Comparison of ENCODE assay signal across 20 cellular contexts in genomic region chr11:44699497-44699896, GRCh38. TPM values are rescaled to one million over a fixed set of nuclear protein-coding genes. Genes with fewer than 3 reads are reported as not detected.
"Had no signal": no experiment of that assay in that cellular context is flagged by ENCODE, and none has a peak within 500 bp of the region (broad histone marks: within the 10 kb centered on the region; RNA-seq: fewer than 3 reads in every experiment).

No MANE protein-coding gene starts in this region.

- H3K27ac ChIP-seq: esophagus squamous epithelium, gastroesophageal sphincter, hepatocyte, ovary, stomach had no signal

- H3K9me3 ChIP-seq: ovary had no signal

- H3K4me3 Mint-ChIP-seq: dendritic cell treated with granulocyte-macrophage colony-stimulating factor and Interleukin-4, amounts not matched to agents 40 ng/mL and 50 ng/mL, for 4 days; effector memory CD8-positive, alpha-beta T cell; neural crest cell had no signal

- H3K9me3 Mint-ChIP-seq: dendritic cell treated with granulocyte-macrophage colony-stimulating factor and Interleukin-4, amounts not matched to agents 40 ng/mL and 50 ng/mL, for 4 days; effector memory CD8-positive, alpha-beta T cell; neural crest cell had no signal

- DNase-seq: effector memory CD8-positive, alpha-beta T cell; esophagus squamous epithelium; foreskin fibroblast; kidney; left colon; mammary epithelial cell; naive thymus-derived CD4-positive, alpha-beta T cell; nucleus accumbens; ovary; stimulated activated CD4-positive, alpha-beta T cell treated with anti-CD3 and anti-CD28 coated beads, Interleukin-2, amount 100 ng/mL, for 24 hours; stimulated activated CD4-positive, alpha-beta T cell treated with anti-CD3 and anti-CD28 coated beads, Interleukin-4, amount 100 ng/mL, for 4 hours; stimulated activated naive CD4-positive, alpha-beta T cell; stomach; substantia nigra; trophoblast cell had no signal

- ATAC-seq: effector memory CD8-positive, alpha-beta T cell; gastroesophageal sphincter; left colon; naive thymus-derived CD4-positive, alpha-beta T cell; sciatic nerve had no signal

- H3K4me2 ChIP-seq: hepatocyte had no signal

- H2AFZ ChIP-seq: hepatocyte had no signal

- H3K27ac Mint-ChIP-seq: dendritic cell treated with granulocyte-macrophage colony-stimulating factor and Interleukin-4, amounts not matched to agents 40 ng/mL and 50 ng/mL, for 4 days had no signal

- H3K36me3 ChIP-seq: esophagus squamous epithelium, gastroesophageal sphincter, ovary, stomach had no signal

- H3K4me3 ChIP-seq: esophagus squamous epithelium, gastroesophageal sphincter, hepatocyte, ovary, stomach had no signal

- H3K79me2 ChIP-seq: hepatocyte had no signal

- H3K27me3 ChIP-seq: gastroesophageal sphincter, hepatocyte, ovary had no signal

RNA-seq across cellular contexts. Expression of gene TSPAN18, which starts 27.3 kb away (rescaled TPM):
- total RNA-seq: mammary epithelial cell had no signal
